In the genomic region with DNA sequence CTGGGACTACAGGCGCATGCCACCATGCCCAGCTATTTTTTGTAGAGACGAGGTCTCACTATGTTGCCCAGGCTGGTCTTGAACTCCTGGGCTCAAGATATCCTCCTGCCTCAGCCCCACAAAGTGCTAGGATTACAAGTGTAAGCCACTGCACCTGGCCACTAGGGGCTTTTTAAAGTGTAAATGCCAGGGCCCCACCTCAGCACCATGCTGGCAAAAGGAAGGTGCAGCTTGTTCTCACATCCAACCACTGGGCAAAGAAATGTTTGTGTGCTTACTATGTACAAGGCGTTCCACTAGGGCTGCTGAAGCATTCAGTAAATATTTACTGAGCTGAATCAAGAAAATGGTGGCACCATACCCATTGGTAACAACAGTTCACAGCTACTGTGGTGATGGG, we compare ENCODE assay signal across 15 cellular contexts. TPM values are rescaled to one million over a fixed set of nuclear protein-coding genes. Genes with fewer than 3 reads are reported as not detected.
DNase-seq lines count a peak whose midpoint lies in the region; ATAC-seq and TF ChIP-seq lines count a peak whose summit lies in the region.
"Had no signal": no experiment of that assay in that cellular context is flagged by ENCODE, and none has a peak within 500 bp of the region (broad histone marks: within the 10 kb centered on the region; RNA-seq: fewer than 3 reads in every experiment).

No MANE protein-coding gene starts in this region.

- no peaks in the 10 kb centered on the region for H3K27me3 Mint-ChIP-seq in neural crest cell (ENCODE audit: low read depth)
- H3K27me3 Mint-ChIP-seq: activated naive CD8-positive, alpha-beta T cell had no signal

- H3K4me1 Mint-ChIP-seq in neural crest cell = no peaks in the 10 kb centered on the region

- H3K27ac ChIP-seq in VCaP = peak overlapping the region; percentile 26
- H3K27ac ChIP-seq: sigmoid colon, testis had no signal

- peaks cover 4% of the 10 kb centered on the region for H3K36me3 Mint-ChIP-seq in neural crest cell (ENCODE audit: low read depth)

- ATAC-seq in HG03039 (IDR thresholded peaks at IDR 0.05; ENCODE audit: unreplicated experiment) = no peak

- H3K27ac Mint-ChIP-seq in neural crest cell (ENCODE audit: unreplicated experiment) = no peak overlapping the region
- H3K27ac Mint-ChIP-seq: activated naive CD8-positive, alpha-beta T cell had no signal

- in situ Hi-C loops in G401 (cut with HindIII; ENCODE audit: low sequenced_read_pairs) = no loop called here

- DNase-seq in DMS153 (lab: John Stamatoyannopoulos, UW) (peak; percentile 13), DMS153 treated with DMSO at 0.1 percent for 48 hours (lab: John Stamatoyannopoulos, UW; ENCODE audit: unreplicated experiment) (no peak), neural crest cell (ENCODE audit: low read depth, low spot score) (no peak), NCI-H1694 (lab: John Stamatoyannopoulos, UW) (no peak), G401 (ENCODE audit: low spot score) (no peak)
- DNase-seq: 8988T; activated CD4-positive, alpha-beta T cell treated with anti-CD3 and anti-CD28 coated beads for 48 hours; cortex of kidney; MG63; sigmoid colon; testis had no signal

- peak; percentile 36; the same call in 1 of the 2 replicates for TF ChIP-seq CTCF in GM12874 (IDR thresholded peaks at IDR 0.05; ENCODE audit: insufficient read depth, low read depth, low read length)
- TF ChIP-seq CTCF in VCaP (conservative IDR thresholded peaks at IDR 0.05) = peak; percentile 41; the same call in 1 of the 2 replicates
- peak; percentile 31 for TF ChIP-seq CTCF in neural crest cell (conservative IDR thresholded peaks at IDR 0.05)

- H3K9me3 Mint-ChIP-seq in neural crest cell = no peaks in the 10 kb centered on the region

- H3K4me3 Mint-ChIP-seq in neural crest cell = no peak overlapping the region
- H3K4me3 Mint-ChIP-seq: activated naive CD8-positive, alpha-beta T cell had no signal

RNA-seq across cellular contexts. Expression of gene COG1, which starts 22.6 kb away (rescaled TPM):
- total RNA-seq in neural crest cell = 35.8 TPM in 2 replicates
- total RNA-seq in G401 (2014; rRNA removed; shearing (Covaris generic)) = 8.2 and 10.8 TPM in 2 replicates

RNA-seq across cellular contexts. Expression of gene CPSF4L, which starts 46.3 kb away (rescaled TPM):
- not detected in 2 replicates for total RNA-seq in neural crest cell
- total RNA-seq in G401 (2014; rRNA removed; shearing (Covaris generic)) = 0.14 TPM in 1 of 2 replicates, not detected in the other
- total RNA-seq: sigmoid colon had no signal

RNA-seq across cellular contexts. Expression of gene SSTR2, which starts 50.6 kb away (rescaled TPM):
- total RNA-seq in neural crest cell = 1.7 TPM in 2 replicates
- total RNA-seq in G401 (2014; rRNA removed; shearing (Covaris generic)) = 0.03 TPM in 1 of 2 replicates, not detected in the other
